Comparison of ENCODE assay signal across 9 cellular contexts in the genomic region with DNA sequence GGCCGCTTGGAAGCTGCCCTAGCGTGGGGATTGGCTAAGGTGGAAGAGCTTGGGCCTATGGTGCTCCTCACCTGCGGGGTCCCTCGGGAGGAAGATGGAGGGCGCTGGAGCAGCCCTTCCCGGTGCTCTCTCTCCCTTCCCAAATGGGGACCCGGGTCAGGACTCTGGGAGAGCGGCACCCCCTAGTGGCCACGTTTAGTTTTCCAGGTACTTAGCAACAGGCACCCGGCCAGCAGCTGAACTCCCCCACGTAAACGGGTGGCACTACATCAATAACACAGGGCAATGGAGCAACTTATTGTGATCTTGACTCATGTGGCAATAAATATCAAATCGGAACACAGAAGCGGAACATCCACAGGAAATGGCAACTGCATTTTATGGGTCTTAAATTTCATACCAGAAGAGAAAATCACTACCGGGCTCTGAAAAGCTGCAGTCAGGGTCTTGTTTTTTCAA.
A peak's percentile ranks its signal among the peaks of the same experiment; 100 is the strongest.
DNase-seq lines count a peak whose midpoint lies in the region; ATAC-seq, FAIRE-seq and TF ChIP-seq lines count a peak whose summit lies in the region.
"Had no signal": no experiment of that assay in that cellular context is flagged by ENCODE, and none has a peak within 500 bp of the region (broad histone marks: within the 10 kb centered on the region; RNA-seq: fewer than 3 reads in every experiment).

No MANE protein-coding gene starts in this region.

- no peak for TF ChIP-seq EP300 in gastroesophageal sphincter (IDR thresholded peaks at IDR 0.05)

- ATAC-seq in gastroesophageal sphincter (peak; percentile 34), pancreas (peak in 3 of 4 donors; percentile 76 to 82 (median 81)), GM21723 (IDR thresholded peaks at IDR 0.05; ENCODE audit: unreplicated experiment) (no peak)

- no peak for FAIRE-seq in pancreas (lab: Jason Lieb, UNC)

- H3K27ac Mint-ChIP-seq in activated CD4-positive, alpha-beta memory T cell treated with anti-CD3 and anti-CD28 coated beads, Interleukin-2, amount 10 ng/mL, durations not matched to agents 7 days and 5 days: no peak overlapping the region
- H3K27ac Mint-ChIP-seq: activated naive CD4-positive, alpha-beta T cell treated with anti-CD3 and anti-CD28 coated beads, Interleukin-2, amount 50 U/mL, for 72 hours had no signal

- TF ChIP-seq POLR2A in gastroesophageal sphincter (IDR thresholded peaks at IDR 0.05): no peak

- H3K27ac ChIP-seq in gastroesophageal sphincter: no peak overlapping the region
- no peak overlapping the region for H3K27ac ChIP-seq in pancreas

- H3K27me3 Mint-ChIP-seq in activated CD4-positive, alpha-beta memory T cell treated with anti-CD3 and anti-CD28 coated beads, Interleukin-2, amount 10 ng/mL, durations not matched to agents 7 days and 5 days: peaks cover 6% of the 10 kb centered on the region

- POLR2A ChIA-PET in activated CD4-positive, alpha-beta memory T cell treated with anti-CD3 and anti-CD28 coated beads, Interleukin-2, amount 10 ng/mL, durations not matched to agents 7 days and 5 days (lab: Charles Lee): no interaction called here

- 13 to 31% methylated on average over 6 to 7 of the region's 15 CpGs for WGBS in gastroesophageal sphincter (ENCODE audit: low coverage in 1 of 2), 2 donors
- 15 to 18% methylated on average over 15 of the region's 15 CpGs for WGBS in pancreas, 2 donors

- H3K9me3 ChIP-seq in gastroesophageal sphincter (peaks cover 0 to 9% (median 0%) of the 10 kb centered on the region in 3 donors), pancreas (no peaks in the 10 kb centered on the region)

- peaks cover 4% of the 10 kb centered on the region for H3K4me1 Mint-ChIP-seq in activated CD4-positive, alpha-beta memory T cell treated with anti-CD3 and anti-CD28 coated beads, Interleukin-2, amount 10 ng/mL, durations not matched to agents 7 days and 5 days

- no peaks in the 10 kb centered on the region for H3K36me3 ChIP-seq in gastroesophageal sphincter
- H3K36me3 ChIP-seq in pancreas: no peaks in the 10 kb centered on the region

- no peak overlapping the region for H3K4me3 Mint-ChIP-seq in activated CD4-positive, alpha-beta memory T cell treated with anti-CD3 and anti-CD28 coated beads, Interleukin-2, amount 10 ng/mL, durations not matched to agents 7 days and 5 days

- intact Hi-C loops in pancreas (cut with DNase I): no loop called here

- H3K27me3 ChIP-seq in gastroesophageal sphincter: peaks cover 27% of the 10 kb centered on the region
- no peaks in the 10 kb centered on the region for H3K27me3 ChIP-seq in pancreas

- H3K4me3 ChIP-seq in gastroesophageal sphincter: no peak overlapping the region
- H3K4me3 ChIP-seq in pancreas: no peak overlapping the region

- no peaks in the 10 kb centered on the region for H3K9me3 Mint-ChIP-seq in activated CD4-positive, alpha-beta memory T cell treated with anti-CD3 and anti-CD28 coated beads, Interleukin-2, amount 10 ng/mL, durations not matched to agents 7 days and 5 days

- H3K36me3 Mint-ChIP-seq in activated CD4-positive, alpha-beta memory T cell treated with anti-CD3 and anti-CD28 coated beads, Interleukin-2, amount 10 ng/mL, durations not matched to agents 7 days and 5 days (ENCODE audit: low read depth): no peaks in the 10 kb centered on the region
- H3K36me3 Mint-ChIP-seq: activated naive CD4-positive, alpha-beta T cell treated with anti-CD3 and anti-CD28 coated beads, Interleukin-2, amount 50 U/mL, for 72 hours had no signal

- H3K4me1 ChIP-seq in gastroesophageal sphincter: no peaks in the 10 kb centered on the region
- no peaks in the 10 kb centered on the region for H3K4me1 ChIP-seq in pancreas

- CTCF ChIA-PET in activated CD4-positive, alpha-beta memory T cell treated with anti-CD3 and anti-CD28 coated beads, Interleukin-2, amount 10 ng/mL, durations not matched to agents 7 days and 5 days (lab: Charles Lee): interaction anchor here (0.5 to 1.6 kb wide), 5 partner anchors 12 to 1028 kb away, joined by 3 to 12 read pairs (median 3); no protein-coding TSS in a partner anchor

- TF ChIP-seq CTCF in gastroesophageal sphincter (IDR thresholded peaks at IDR 0.05): peak in 1 of 4 experiments; percentile 38
- peak; percentile 43 to 55 (median 47) for TF ChIP-seq CTCF in pancreas (IDR thresholded peaks at IDR 0.05)

- DNase-seq in NCI-H1436 (lab: John Stamatoyannopoulos, UW) (peak; percentile 40), NCI-H1436 treated with DMSO at 0.1 percent for 48 hours (lab: John Stamatoyannopoulos, UW) (no peak), HCEC 1CT (peak; percentile 1), NCI-H2029 (lab: John Stamatoyannopoulos, UW) (peak; percentile 11), pancreas (peak; percentile 25 to 74 (median 62))
- peak; percentile 53 for DNase-seq in activated CD4-positive, alpha-beta memory T cell treated with anti-CD3 and anti-CD28 coated beads, Interleukin-2, amount 10 ng/mL, durations not matched to agents 7 days and 5 days
